1 cellular context compared by ENCODE assay signal in the genomic region with DNA sequence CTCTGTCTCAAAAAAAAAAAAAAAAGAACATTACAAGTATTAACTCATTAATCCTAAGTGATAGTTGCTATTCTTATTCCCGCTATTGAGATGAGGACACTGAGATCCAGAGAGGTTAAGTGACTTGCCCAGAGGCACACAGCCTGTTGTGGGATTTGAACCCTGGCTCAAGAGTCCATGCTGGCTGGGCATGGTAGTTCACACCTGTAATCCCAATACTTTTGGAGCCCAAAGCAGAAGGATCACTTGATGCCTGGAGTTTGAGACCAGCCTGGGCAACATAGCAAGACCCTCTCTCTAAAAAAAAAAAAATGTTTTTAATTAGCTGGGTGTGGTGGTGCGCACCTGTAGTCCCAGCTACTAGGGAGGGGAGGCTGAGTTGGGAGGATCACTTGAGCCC.
TF ChIP-seq lines count a peak whose summit lies in the region.

No MANE protein-coding gene starts in this region.

TF ChIP-seq in HepG2, 621 proteins besides CTCF, POLR2A, EP300 and RAD21:
- TF ChIP-seq, protein P1, sequence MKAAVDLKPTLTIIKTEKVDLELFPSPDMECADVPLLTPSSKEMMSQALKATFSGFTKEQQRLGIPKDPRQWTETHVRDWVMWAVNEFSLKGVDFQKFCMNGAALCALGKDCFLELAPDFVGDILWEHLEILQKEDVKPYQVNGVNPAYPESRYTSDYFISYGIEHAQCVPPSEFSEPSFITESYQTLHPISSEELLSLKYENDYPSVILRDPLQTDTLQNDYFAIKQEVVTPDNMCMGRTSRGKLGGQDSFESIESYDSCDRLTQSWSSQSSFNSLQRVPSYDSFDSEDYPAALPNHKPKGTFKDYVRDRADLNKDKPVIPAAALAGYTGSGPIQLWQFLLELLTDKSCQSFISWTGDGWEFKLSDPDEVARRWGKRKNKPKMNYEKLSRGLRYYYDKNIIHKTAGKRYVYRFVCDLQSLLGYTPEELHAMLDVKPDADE (CRISPR knock-in tag; IDR thresholded peaks at IDR 0.05) = no peak
- TF ChIP-seq POLR2G (IDR thresholded peaks at IDR 0.05; ENCODE audit: low read depth, low read length) (peak; percentile 55; the same call in 1 of the 2 replicates), PHF20 (CRISPR knock-in tag; IDR thresholded peaks at IDR 0.05) (no peak), ZFP37 (CRISPR knock-in tag; IDR thresholded peaks at IDR 0.05; ENCODE audit: borderline replicate concordance) (no peak), ZSCAN20 (CRISPR knock-in tag; IDR thresholded peaks at IDR 0.05; ENCODE audit: borderline replicate concordance) (no peak), RBFOX2 (IDR thresholded peaks at IDR 0.05; ENCODE audit: low read depth, low read length) (peak; percentile 48; the same call in 1 of the 2 replicates), ZMYM3 (CRISPR knock-in tag; IDR thresholded peaks at IDR 0.05) (peak; percentile 29; the same call in 1 of the 2 replicates), ZNF460 (CRISPR knock-in tag; IDR thresholded peaks at IDR 0.05; ENCODE audit: borderline replicate concordance) (peak; percentile 56), MNT (IDR thresholded peaks at IDR 0.05) (no peak), ZNF232 (CRISPR knock-in tag; IDR thresholded peaks at IDR 0.05; ENCODE audit: borderline replicate concordance) (no peak), PRPF4 (IDR thresholded peaks at IDR 0.05; ENCODE audit: low read depth, low read length, poor library complexity, severe bottlenecking) (no peak), RBM22 (optimal IDR thresholded peaks at IDR 0.05; ENCODE audit: low read length) (peak; percentile 43), AGO2 (optimal IDR thresholded peaks at IDR 0.05; ENCODE audit: low read depth, low read length) (peak; percentile 20), EEA1 (CRISPR knock-in tag; IDR thresholded peaks at IDR 0.05; ENCODE audit: borderline replicate concordance) (no peak), E2F2 (CRISPR knock-in tag; IDR thresholded peaks at IDR 0.05; ENCODE audit: borderline replicate concordance) (no peak), YEATS4 (CRISPR knock-in tag; IDR thresholded peaks at IDR 0.05; ENCODE audit: borderline replicate concordance) (no peak), JARID2 (CRISPR knock-in tag; IDR thresholded peaks at IDR 0.05; ENCODE audit: insufficient replicate concordance) (no peak), KIAA2018 (CRISPR knock-in tag; IDR thresholded peaks at IDR 0.05; ENCODE audit: borderline replicate concordance) (no peak), ZNF530 (CRISPR knock-in tag; IDR thresholded peaks at IDR 0.05; ENCODE audit: low read depth) (no peak), ZNF121 (CRISPR knock-in tag; IDR thresholded peaks at IDR 0.05) (peak; percentile 33; the same call in 1 of the 2 replicates), CHCHD3 (CRISPR knock-in tag; IDR thresholded peaks at IDR 0.05) (no peak), REXO4 (CRISPR knock-in tag; IDR thresholded peaks at IDR 0.05; ENCODE audit: borderline replicate concordance) (no peak), POLR2AphosphoS5 (IDR thresholded peaks at IDR 0.05; ENCODE audit: low read depth, low read length) (no peak), SIX4 (CRISPR knock-in tag; IDR thresholded peaks at IDR 0.05) (no peak), ZNF772 (CRISPR knock-in tag; IDR thresholded peaks at IDR 0.05) (no peak), CBX1 (IDR thresholded peaks at IDR 0.05; ENCODE audit: low read depth) (no peak), ZNF768 (CRISPR knock-in tag; IDR thresholded peaks at IDR 0.05) (peak; percentile 83), ATF7-NPFF (CRISPR knock-in tag; IDR thresholded peaks at IDR 0.05; ENCODE audit: low read depth) (no peak)
- TF ChIP-seq, protein P2, sequence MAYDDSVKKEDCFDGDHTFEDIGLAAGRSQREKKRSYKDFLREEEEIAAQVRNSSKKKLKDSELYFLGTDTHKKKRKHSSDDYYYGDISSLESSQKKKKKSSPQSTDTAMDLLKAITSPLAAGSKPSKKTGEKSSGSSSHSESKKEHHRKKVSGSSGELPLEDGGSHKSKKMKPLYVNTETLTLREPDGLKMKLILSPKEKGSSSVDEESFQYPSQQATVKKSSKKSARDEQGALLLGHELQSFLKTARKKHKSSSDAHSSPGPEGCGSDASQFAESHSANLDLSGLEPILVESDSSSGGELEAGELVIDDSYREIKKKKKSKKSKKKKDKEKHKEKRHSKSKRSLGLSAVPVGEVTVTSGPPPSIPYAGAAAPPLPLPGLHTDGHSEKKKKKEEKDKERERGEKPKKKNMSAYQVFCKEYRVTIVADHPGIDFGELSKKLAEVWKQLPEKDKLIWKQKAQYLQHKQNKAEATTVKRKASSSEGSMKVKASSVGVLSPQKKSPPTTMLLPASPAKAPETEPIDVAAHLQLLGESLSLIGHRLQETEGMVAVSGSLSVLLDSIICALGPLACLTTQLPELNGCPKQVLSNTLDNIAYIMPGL (CRISPR knock-in tag; IDR thresholded peaks at IDR 0.05; ENCODE audit: borderline replicate concordance in 1 of 2, low read depth in 1 of 2) = no peak
- TF ChIP-seq, protein P3, sequence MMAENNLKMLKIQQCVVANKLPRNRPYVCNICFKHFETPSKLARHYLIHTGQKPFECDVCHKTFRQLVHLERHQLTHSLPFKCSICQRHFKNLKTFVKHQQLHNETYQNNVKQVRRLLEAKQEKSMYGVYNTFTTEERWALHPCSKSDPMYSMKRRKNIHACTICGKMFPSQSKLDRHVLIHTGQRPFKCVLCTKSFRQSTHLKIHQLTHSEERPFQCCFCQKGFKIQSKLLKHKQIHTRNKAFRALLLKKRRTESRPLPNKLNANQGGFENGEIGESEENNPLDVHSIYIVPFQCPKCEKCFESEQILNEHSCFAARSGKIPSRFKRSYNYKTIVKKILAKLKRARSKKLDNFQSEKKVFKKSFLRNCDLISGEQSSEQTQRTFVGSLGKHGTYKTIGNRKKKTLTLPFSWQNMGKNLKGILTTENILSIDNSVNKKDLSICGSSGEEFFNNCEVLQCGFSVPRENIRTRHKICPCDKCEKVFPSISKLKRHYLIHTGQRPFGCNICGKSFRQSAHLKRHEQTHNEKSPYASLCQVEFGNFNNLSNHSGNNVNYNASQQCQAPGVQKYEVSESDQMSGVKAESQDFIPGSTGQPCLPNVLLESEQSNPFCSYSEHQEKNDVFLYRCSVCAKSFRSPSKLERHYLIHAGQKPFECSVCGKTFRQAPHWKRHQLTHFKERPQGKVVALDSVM (CRISPR knock-in tag; IDR thresholded peaks at IDR 0.05) = peak; percentile 43; the same call in 1 of the 2 replicates
- TF ChIP-seq, protein P4, sequence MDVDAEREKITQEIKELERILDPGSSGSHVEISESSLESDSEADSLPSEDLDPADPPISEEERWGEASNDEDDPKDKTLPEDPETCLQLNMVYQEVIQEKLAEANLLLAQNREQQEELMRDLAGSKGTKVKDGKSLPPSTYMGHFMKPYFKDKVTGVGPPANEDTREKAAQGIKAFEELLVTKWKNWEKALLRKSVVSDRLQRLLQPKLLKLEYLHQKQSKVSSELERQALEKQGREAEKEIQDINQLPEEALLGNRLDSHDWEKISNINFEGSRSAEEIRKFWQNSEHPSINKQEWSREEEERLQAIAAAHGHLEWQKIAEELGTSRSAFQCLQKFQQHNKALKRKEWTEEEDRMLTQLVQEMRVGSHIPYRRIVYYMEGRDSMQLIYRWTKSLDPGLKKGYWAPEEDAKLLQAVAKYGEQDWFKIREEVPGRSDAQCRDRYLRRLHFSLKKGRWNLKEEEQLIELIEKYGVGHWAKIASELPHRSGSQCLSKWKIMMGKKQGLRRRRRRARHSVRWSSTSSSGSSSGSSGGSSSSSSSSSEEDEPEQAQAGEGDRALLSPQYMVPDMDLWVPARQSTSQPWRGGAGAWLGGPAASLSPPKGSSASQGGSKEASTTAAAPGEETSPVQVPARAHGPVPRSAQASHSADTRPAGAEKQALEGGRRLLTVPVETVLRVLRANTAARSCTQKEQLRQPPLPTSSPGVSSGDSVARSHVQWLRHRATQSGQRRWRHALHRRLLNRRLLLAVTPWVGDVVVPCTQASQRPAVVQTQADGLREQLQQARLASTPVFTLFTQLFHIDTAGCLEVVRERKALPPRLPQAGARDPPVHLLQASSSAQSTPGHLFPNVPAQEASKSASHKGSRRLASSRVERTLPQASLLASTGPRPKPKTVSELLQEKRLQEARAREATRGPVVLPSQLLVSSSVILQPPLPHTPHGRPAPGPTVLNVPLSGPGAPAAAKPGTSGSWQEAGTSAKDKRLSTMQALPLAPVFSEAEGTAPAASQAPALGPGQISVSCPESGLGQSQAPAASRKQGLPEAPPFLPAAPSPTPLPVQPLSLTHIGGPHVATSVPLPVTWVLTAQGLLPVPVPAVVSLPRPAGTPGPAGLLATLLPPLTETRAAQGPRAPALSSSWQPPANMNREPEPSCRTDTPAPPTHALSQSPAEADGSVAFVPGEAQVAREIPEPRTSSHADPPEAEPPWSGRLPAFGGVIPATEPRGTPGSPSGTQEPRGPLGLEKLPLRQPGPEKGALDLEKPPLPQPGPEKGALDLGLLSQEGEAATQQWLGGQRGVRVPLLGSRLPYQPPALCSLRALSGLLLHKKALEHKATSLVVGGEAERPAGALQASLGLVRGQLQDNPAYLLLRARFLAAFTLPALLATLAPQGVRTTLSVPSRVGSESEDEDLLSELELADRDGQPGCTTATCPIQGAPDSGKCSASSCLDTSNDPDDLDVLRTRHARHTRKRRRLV (CRISPR knock-in tag; IDR thresholded peaks at IDR 0.05) = no peak
- TF ChIP-seq, protein P5, sequence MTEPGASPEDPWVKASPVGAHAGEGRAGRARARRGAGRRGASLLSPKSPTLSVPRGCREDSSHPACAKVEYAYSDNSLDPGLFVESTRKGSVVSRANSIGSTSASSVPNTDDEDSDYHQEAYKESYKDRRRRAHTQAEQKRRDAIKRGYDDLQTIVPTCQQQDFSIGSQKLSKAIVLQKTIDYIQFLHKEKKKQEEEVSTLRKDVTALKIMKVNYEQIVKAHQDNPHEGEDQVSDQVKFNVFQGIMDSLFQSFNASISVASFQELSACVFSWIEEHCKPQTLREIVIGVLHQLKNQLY (CRISPR knock-in tag; IDR thresholded peaks at IDR 0.05) = no peak
TF ChIP-seq in HepG2: peak in this region for 9.
